Comparison of ENCODE assay signal across 27 cellular contexts in the genomic region with DNA sequence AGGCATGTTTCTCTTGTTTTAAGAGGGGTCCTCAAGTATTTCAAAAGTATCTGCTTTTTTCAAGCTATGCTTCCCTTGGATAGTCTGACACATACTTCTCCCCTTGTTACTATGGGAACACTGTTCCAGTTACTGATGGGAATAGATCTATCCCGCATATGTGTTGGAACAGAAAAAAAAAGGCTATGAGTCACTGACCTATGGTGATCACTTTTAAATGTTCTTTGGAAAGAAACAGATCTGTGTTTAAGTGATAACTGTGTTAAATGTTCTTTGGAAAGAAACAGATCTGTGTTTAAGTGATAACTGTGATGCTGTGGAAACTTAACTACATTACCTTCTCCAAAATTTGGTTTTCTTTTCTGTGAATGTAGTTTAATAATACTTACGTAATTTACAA.
"Had no signal": no experiment of that assay in that cellular context is flagged by ENCODE, and none has a peak within 500 bp of the region (broad histone marks: within the 10 kb centered on the region; RNA-seq: fewer than 3 reads in every experiment).

No MANE protein-coding gene starts in this region.

- H3K27me3 Mint-ChIP-seq: activated CD4-positive, alpha-beta memory T cell treated with anti-CD3 and anti-CD28 coated beads, Interleukin-2, amount 10 ng/mL, durations not matched to agents 7 days and 5 days; activated CD4-positive, alpha-beta T cell treated with anti-CD3 and anti-CD28 coated beads for 36 hours; activated CD4-positive, alpha-beta T cell treated with anti-CD3 and anti-CD28 coated beads, Interleukin-2, amount 10 ng/mL, durations not matched to agents 24 days and 14 days; dendritic cell treated with granulocyte-macrophage colony-stimulating factor and Interleukin-4, amounts not matched to agents 40 ng/mL and 50 ng/mL, for 4 days had no signal

- ATAC-seq: activated CD4-positive, alpha-beta T cell treated with anti-CD3 and anti-CD28 coated beads for 36 hours; activated T-cell treated with anti-CD3 and anti-CD28 coated beads, Interleukin-2, amount 50 U/mL, for 4 hours; activated T-helper 17 cell treated with anti-CD3 and anti-CD28 coated beads, Interleukin-2, amount 50 U/mL, for 72 hours; esophagus mucosa had no signal

- DNase-seq: activated CD4-positive, alpha-beta memory T cell treated with anti-CD3 and anti-CD28 coated beads, Interleukin-2, amount 10 ng/mL, durations not matched to agents 7 days and 5 days; activated CD4-positive, alpha-beta T cell treated with anti-CD3 and anti-CD28 coated beads for 36 hours; activated CD4-positive, alpha-beta T cell treated with anti-CD3 and anti-CD28 coated beads, Interleukin-2, amount 10 ng/mL, durations not matched to agents 24 days and 14 days; activated CD4-positive, CD25-positive, alpha-beta regulatory T cell; activated CD4-positive, CD25-positive, alpha-beta regulatory T cell treated with anti-CD3 and anti-CD28 coated beads, Interleukin-2, amount 50 U/mL, for 72 hours; activated CD8-positive, alpha-beta memory T cell treated with anti-CD3 and anti-CD28 coated beads for 24 hours; activated effector memory CD4-positive, alpha-beta T cell treated with Interleukin-2 at 50 U/mL for 16 hours; activated gamma-delta T cell treated with Interleukin-2 at 50 U/mL for 16 hours; activated naive CD4-positive, alpha-beta T cell treated with anti-CD3 and anti-CD28 coated beads, Interleukin-2, amount 50 U/mL, for 16 hours; activated naive CD4-positive, alpha-beta T cell treated with Interleukin-2 at 50 U/mL for 16 hours; activated T-cell treated with anti-CD3 and anti-CD28 coated beads, Interleukin-2, amount 50 U/mL, for 4 hours; amniotic stem cell; anterior cingulate cortex; brain microvascular endothelial cell; dorsolateral prefrontal cortex; effector memory CD4-positive, alpha-beta T cell; endodermal cell; foreskin fibroblast; head of caudate nucleus; T-helper 2 cell had no signal

- H3K36me3 Mint-ChIP-seq: activated naive CD8-positive, alpha-beta T cell had no signal

- FAIRE-seq: bronchial epithelial cell had no signal

- H3K9me3 Mint-ChIP-seq: activated CD4-positive, alpha-beta memory T cell treated with anti-CD3 and anti-CD28 coated beads, Interleukin-2, amount 10 ng/mL, durations not matched to agents 7 days and 5 days; activated CD4-positive, alpha-beta T cell treated with anti-CD3 and anti-CD28 coated beads, Interleukin-2, amount 10 ng/mL, durations not matched to agents 24 days and 14 days; activated T-cell treated with anti-CD3 and anti-CD28 coated beads, Interleukin-2, amount 50 U/mL, for 4 hours; activated T-helper 17 cell treated with anti-CD3 and anti-CD28 coated beads, Interleukin-2, amount 50 U/mL, for 72 hours; central memory CD8-positive, alpha-beta T cell; endodermal cell had no signal

- H3K4me1 Mint-ChIP-seq: activated CD4-positive, alpha-beta memory T cell treated with anti-CD3 and anti-CD28 coated beads, Interleukin-2, amount 10 ng/mL, durations not matched to agents 7 days and 5 days; activated CD4-positive, alpha-beta T cell treated with anti-CD3 and anti-CD28 coated beads for 36 hours; activated CD4-positive, alpha-beta T cell treated with anti-CD3 and anti-CD28 coated beads, Interleukin-2, amount 10 ng/mL, durations not matched to agents 24 days and 14 days; activated T-helper 17 cell treated with anti-CD3 and anti-CD28 coated beads, Interleukin-2, amount 50 U/mL, for 72 hours; central memory CD8-positive, alpha-beta T cell had no signal

- H3K27ac Mint-ChIP-seq: activated CD4-positive, alpha-beta memory T cell treated with anti-CD3 and anti-CD28 coated beads, Interleukin-2, amount 10 ng/mL, durations not matched to agents 7 days and 5 days; activated CD4-positive, alpha-beta T cell treated with anti-CD3 and anti-CD28 coated beads for 36 hours; activated CD4-positive, alpha-beta T cell treated with anti-CD3 and anti-CD28 coated beads, Interleukin-2, amount 10 ng/mL, durations not matched to agents 24 days and 14 days; activated naive CD8-positive, alpha-beta T cell; activated T-helper 17 cell treated with anti-CD3 and anti-CD28 coated beads, Interleukin-2, amount 50 U/mL, for 72 hours; dendritic cell treated with granulocyte-macrophage colony-stimulating factor and Interleukin-4, amounts not matched to agents 40 ng/mL and 50 ng/mL, for 4 days; endodermal cell had no signal

- H3K36me3 ChIP-seq: brain microvascular endothelial cell had no signal

- H3K4me3 Mint-ChIP-seq: activated CD4-positive, alpha-beta memory T cell treated with anti-CD3 and anti-CD28 coated beads, Interleukin-2, amount 10 ng/mL, durations not matched to agents 7 days and 5 days; activated CD4-positive, alpha-beta T cell treated with anti-CD3 and anti-CD28 coated beads for 36 hours; activated CD4-positive, alpha-beta T cell treated with anti-CD3 and anti-CD28 coated beads, Interleukin-2, amount 10 ng/mL, durations not matched to agents 24 days and 14 days; activated naive CD8-positive, alpha-beta T cell; activated T-cell treated with anti-CD3 and anti-CD28 coated beads, Interleukin-2, amount 50 U/mL, for 4 hours; activated T-helper 17 cell treated with anti-CD3 and anti-CD28 coated beads, Interleukin-2, amount 50 U/mL, for 72 hours; central memory CD8-positive, alpha-beta T cell; dendritic cell treated with granulocyte-macrophage colony-stimulating factor and Interleukin-4, amounts not matched to agents 40 ng/mL and 50 ng/mL, for 4 days; endodermal cell had no signal

- H3K4me3 ChIP-seq: coronary artery, dorsolateral prefrontal cortex had no signal

- H3K27ac ChIP-seq: brain microvascular endothelial cell, coronary artery, dorsolateral prefrontal cortex had no signal
